Comparison of ENCODE assay signal across 22 cellular contexts in the genomic region with DNA sequence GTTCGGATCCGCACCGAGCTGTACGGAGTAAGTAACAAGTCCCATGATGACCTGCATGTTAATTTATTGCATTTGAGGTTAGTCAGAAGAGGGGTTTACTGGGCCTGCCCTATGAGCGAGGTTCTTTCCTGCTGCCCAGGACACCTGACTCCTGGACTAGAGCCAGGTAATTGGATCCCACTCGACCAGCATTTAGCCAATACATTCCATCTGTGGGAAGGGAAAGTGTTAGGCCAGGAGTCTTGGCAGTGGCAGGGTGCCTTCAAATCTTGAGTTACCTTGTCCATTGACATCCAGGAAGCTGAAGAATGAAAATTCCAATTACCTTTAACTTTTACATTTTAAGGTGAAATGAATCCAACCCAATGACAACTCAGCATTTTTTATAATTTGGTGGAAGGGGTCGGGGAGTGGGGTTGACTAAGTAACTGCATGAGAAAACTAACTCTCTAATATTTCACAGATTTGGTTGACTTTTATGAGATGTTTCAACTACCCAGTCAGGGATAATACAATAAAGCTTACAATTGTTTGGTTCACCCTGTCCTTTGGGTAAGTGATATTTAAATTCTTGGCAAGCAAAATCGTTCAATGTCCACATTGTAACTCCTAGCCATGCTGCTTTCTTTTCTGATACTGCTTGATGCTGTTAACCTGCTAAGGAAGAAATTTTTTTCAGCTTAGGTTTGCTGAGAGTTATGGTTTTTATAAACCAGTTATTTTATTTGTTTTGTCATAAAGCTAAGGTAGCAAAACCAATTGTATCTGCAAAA.
A peak's percentile ranks its signal among the peaks of the same experiment; 100 is the strongest.
DNase-seq lines count a peak whose midpoint lies in the region; TF ChIP-seq lines count a peak whose summit lies in the region.
"Had no signal": no experiment of that assay in that cellular context is flagged by ENCODE, and none has a peak within 500 bp of the region (broad histone marks: within the 10 kb centered on the region; RNA-seq: fewer than 3 reads in every experiment).

No MANE protein-coding gene starts in this region.

- peak overlapping the region; percentile 54 for H3K27ac Mint-ChIP-seq in progenitor cell of endocrine pancreas
- H3K27ac Mint-ChIP-seq: activated naive CD4-positive, alpha-beta T cell treated with anti-CD3 and anti-CD28 coated beads for 36 hours; B cell; stimulated activated memory B cell treated with anti-CD40 and anti-IgM and Interleukin-4, amounts not matched to agents 10 μg/mL and 1 μg/mL and 100 μg/mL, for 72 hours had no signal

- DNase-seq in DMS53 (lab: John Stamatoyannopoulos, UW) (peak; percentile 75), NCI-H2029 treated with DMSO at 0.1 percent for 48 hours (lab: John Stamatoyannopoulos, UW) (peak; percentile 73), epithelial cell of esophagus (ENCODE audit: low read depth) (peak; percentile 29), progenitor cell of endocrine pancreas (ENCODE audit: low spot score, unreplicated experiment) (no peak), activated T-cell treated with anti-CD3 and anti-CD28 coated beads for 4 hours (no peak), pons (ENCODE audit: low spot score) (no peak), EL (no peak), GM19240 (ENCODE audit: insufficient read length, low spot score) (no peak)
- DNase-seq: activated CD4-positive, alpha-beta T cell treated with anti-CD3 and anti-CD28 coated beads for 48 hours; activated naive CD4-positive, alpha-beta T cell treated with anti-CD3 and anti-CD28 coated beads for 36 hours; aorta; DMS79 treated with DMSO at 0.1 percent for 48 hours; naive thymus-derived CD4-positive, alpha-beta T cell; NCI-H1694; NCI-H526 treated with DMSO at 0.1 percent for 48 hours; psoas muscle; SK-N-SH; trophoblast cell had no signal

- H3K4me3 ChIP-seq in epithelial cell of esophagus (ENCODE audit: low read length) = no peak overlapping the region
- H3K4me3 ChIP-seq: coronary artery, gastroesophageal sphincter, psoas muscle had no signal

- peaks cover 37% of the 10 kb centered on the region for H3K4me1 Mint-ChIP-seq in progenitor cell of endocrine pancreas (ENCODE audit: low read depth)

- H3K9me3 Mint-ChIP-seq in progenitor cell of endocrine pancreas (ENCODE audit: low read depth) = no peaks in the 10 kb centered on the region
- H3K9me3 Mint-ChIP-seq: activated naive CD4-positive, alpha-beta T cell treated with anti-CD3 and anti-CD28 coated beads for 36 hours; naive thymus-derived CD4-positive, alpha-beta T cell; stimulated activated memory B cell treated with anti-CD40 and anti-IgM and Interleukin-4, amounts not matched to agents 10 μg/mL and 1 μg/mL and 100 μg/mL, for 72 hours had no signal

- no peaks in the 10 kb centered on the region for H3K36me3 Mint-ChIP-seq in progenitor cell of endocrine pancreas (ENCODE audit: insufficient read depth)
- H3K36me3 Mint-ChIP-seq: naive thymus-derived CD4-positive, alpha-beta T cell; stimulated activated memory B cell treated with anti-CD40 and anti-IgM and Interleukin-4, amounts not matched to agents 10 μg/mL and 1 μg/mL and 100 μg/mL, for 72 hours had no signal

- H3K4me3 Mint-ChIP-seq in progenitor cell of endocrine pancreas (ENCODE audit: low read depth) = no peak overlapping the region
- H3K4me3 Mint-ChIP-seq: activated naive CD4-positive, alpha-beta T cell treated with anti-CD3 and anti-CD28 coated beads for 36 hours; B cell; naive thymus-derived CD4-positive, alpha-beta T cell; stimulated activated memory B cell treated with anti-CD40 and anti-IgM and Interleukin-4, amounts not matched to agents 10 μg/mL and 1 μg/mL and 100 μg/mL, for 72 hours had no signal

- no peak for TF ChIP-seq CTCF in epithelial cell of esophagus (IDR thresholded peaks at IDR 0.05; ENCODE audit: insufficient read depth, low read depth, low read length, missing control alignments)
- no peak for TF ChIP-seq CTCF in progenitor cell of endocrine pancreas (IDR thresholded peaks at IDR 0.05; ENCODE audit: unreplicated experiment)

- peaks cover 18% of the 10 kb centered on the region for H3K27me3 Mint-ChIP-seq in progenitor cell of endocrine pancreas

Comparison
In these comparisons a context has a peak if more than half of its experiments do, and no peak if none do; other contexts are left out.
1. DNase-seq: peak in DMS53 (single experiment), NCI-H2029 treated with DMSO at 0.1 percent for 48 hours (single experiment) and epithelial cell of esophagus (single experiment); none in progenitor cell of endocrine pancreas (single experiment), activated T-cell treated with anti-CD3 and anti-CD28 coated beads for 4 hours (single experiment), pons (single experiment), EL (single experiment) and GM19240 (single experiment).